ENCODE assay signal across 10 cellular contexts in genomic region chr19:452829-453228, GRCh38. TPM values are rescaled to one million over a fixed set of nuclear protein-coding genes. Genes with fewer than 3 reads are reported as not detected.
"Had no signal": no experiment of that assay in that cellular context is flagged by ENCODE, and none has a peak within 500 bp of the region (broad histone marks: within the 10 kb centered on the region; RNA-seq: fewer than 3 reads in every experiment).

No MANE protein-coding gene starts in this region.

- H2AFZ ChIP-seq: GM23248 had no signal

- H3K36me3 Mint-ChIP-seq: IgD-negative memory B cell had no signal

- ATAC-seq: HCT116, HepG2 had no signal

- H3K36me3 ChIP-seq: HAP-1 had no signal

- DNase-seq: GM23248, GOT3, HFFc6, KBM-7 had no signal

- H3K4me1 ChIP-seq: HAP-1 had no signal

- H3K4me3 Mint-ChIP-seq: HFFc6, IgD-negative memory B cell had no signal

- H3K27ac ChIP-seq: GM23248, HL-60 had no signal

- H3K4me3 ChIP-seq: GM23248, HAP-1 had no signal

- H3K9me3 ChIP-seq: HAP-1 had no signal

- H3K4me1 Mint-ChIP-seq: IgD-negative memory B cell had no signal

- H3K27me3 Mint-ChIP-seq: IgD-negative memory B cell had no signal

- H3K27ac Mint-ChIP-seq: HFFc6, IgD-negative memory B cell had no signal

RNA-seq across cellular contexts. Expression of gene SHC2, which starts 8.0 kb away (rescaled TPM):
- total RNA-seq: GM23248, HFFc6 had no signal

RNA-seq across cellular contexts. Expression of gene MADCAM1, which starts 43.5 kb away (rescaled TPM):
- total RNA-seq: HT1080 had no signal

RNA-seq across cellular contexts. Expression of gene C2CD4C, which starts 43.9 kb away (rescaled TPM):
- total RNA-seq: HepG2, HFFc6 had no signal
